9 cellular contexts compared by ENCODE assay signal in genomic region chr3:196537319-196537984, GRCh38. TPM values are rescaled to one million over a fixed set of nuclear protein-coding genes. Genes with fewer than 3 reads are reported as not detected.
DNase-seq lines count a peak whose midpoint lies in the region; ATAC-seq and TF ChIP-seq lines count a peak whose summit lies in the region.
"Had no signal": no experiment of that assay in that cellular context is flagged by ENCODE, and none has a peak within 500 bp of the region (broad histone marks: within the 10 kb centered on the region; RNA-seq: fewer than 3 reads in every experiment).

No MANE protein-coding gene starts in this region.

- H3K9me3 ChIP-seq in left ventricle myocardium inferior (replicated peaks) = no peaks in the 10 kb centered on the region

- intact Hi-C loops in left ventricle myocardium inferior (cut with micrococcal nuclease) = no loop called here

- no peaks in the 10 kb centered on the region for H3K36me3 ChIP-seq in left ventricle myocardium inferior
- H3K36me3 ChIP-seq: BLaER1 treated with 17β-estradiol and CSF1 and Interleukin-3, amounts not matched to agents 10 nM and 100 nM had no signal

- no peak overlapping the region for H3K4me3 ChIP-seq in left ventricle myocardium inferior
- H3K4me3 ChIP-seq: BLaER1 treated with 17β-estradiol and CSF1 and Interleukin-3, amounts not matched to agents 10 nM and 100 nM had no signal

- no peaks in the 10 kb centered on the region for H3K4me1 ChIP-seq in left ventricle myocardium inferior
- H3K4me1 ChIP-seq: BLaER1 treated with 17β-estradiol and CSF1 and Interleukin-3, amounts not matched to agents 10 nM and 100 nM had no signal

- peak; percentile 69 for TF ChIP-seq CTCF in left ventricle myocardium inferior (IDR thresholded peaks at IDR 0.05; ENCODE audit: borderline replicate concordance)

- H3K27ac ChIP-seq in left ventricle myocardium inferior (replicated peaks) = no peak overlapping the region
- H3K27ac ChIP-seq: BLaER1 treated with 17β-estradiol and CSF1 and Interleukin-3, amounts not matched to agents 10 nM and 100 nM had no signal

- DNase-seq in NCI-H1417 (lab: John Stamatoyannopoulos, UW) (peak in 2 of 3 experiments; percentile 26 to 45), NCI-H1417 treated with DMSO at 0.1 percent for 48 hours (lab: John Stamatoyannopoulos, UW) (no peak), OCI-M2 (lab: John Stamatoyannopoulos, UW; ENCODE audit: unreplicated experiment) (peak; percentile 4), left ventricle myocardium inferior (no peak), DMS114 treated with DMSO at 0.1 percent for 48 hours (lab: John Stamatoyannopoulos, UW; ENCODE audit: unreplicated experiment) (no peak)
- peak; percentile 90 for DNase-seq in activated effector memory CD4-positive, alpha-beta T cell treated with anti-CD3 and anti-CD28 coated beads, Interleukin-2, amount 50 U/mL, for 16 hours
- peak; percentile 78 for DNase-seq in stimulated activated CD4-positive, alpha-beta T cell treated with anti-CD3 and anti-CD28 coated beads, Interleukin-2, amount 100 ng/mL, for 24 hours

- peaks cover 16% of the 10 kb centered on the region for H3K27me3 ChIP-seq in left ventricle myocardium inferior (ENCODE audit: low read depth)
- H3K27me3 ChIP-seq: BLaER1 treated with 17β-estradiol and CSF1 and Interleukin-3, amounts not matched to agents 10 nM and 100 nM had no signal

- ATAC-seq in HG03442 (IDR thresholded peaks at IDR 0.05; ENCODE audit: unreplicated experiment) = no peak

RNA-seq across cellular contexts. Expression of gene SMCO1, which starts 22.3 kb away (rescaled TPM):
- 73.0 TPM for total RNA-seq in left ventricle myocardium inferior

RNA-seq across cellular contexts. Expression of gene WDR53, which starts 30.9 kb away (rescaled TPM):
- 10.0 TPM for total RNA-seq in left ventricle myocardium inferior

RNA-seq across cellular contexts. Expression of gene FBXO45, which starts 31.0 kb away (rescaled TPM):
- 7.3 TPM for total RNA-seq in left ventricle myocardium inferior

RNA-seq across cellular contexts. Expression of gene RNF168, which starts 33.9 kb away (rescaled TPM):
- total RNA-seq in left ventricle myocardium inferior = 18.9 TPM

Comparison
In these comparisons a context has a peak if more than half of its experiments do, and no peak if none do; other contexts are left out.
1. DNase-seq: peak in NCI-H1417 (2 of 3), OCI-M2 (single experiment), activated effector memory CD4-positive, alpha-beta T cell treated with anti-CD3 and anti-CD28 coated beads, Interleukin-2, amount 50 U/mL, for 16 hours (single experiment) and stimulated activated CD4-positive, alpha-beta T cell treated with anti-CD3 and anti-CD28 coated beads, Interleukin-2, amount 100 ng/mL, for 24 hours (2 of 2); none in NCI-H1417 treated with DMSO at 0.1 percent for 48 hours (single experiment), left ventricle myocardium inferior (single experiment) and DMS114 treated with DMSO at 0.1 percent for 48 hours (single experiment).